ENCODE assay signal across 8 cellular contexts in genomic region chr10:22228943-22229755, GRCh38. TPM values are rescaled to one million over a fixed set of nuclear protein-coding genes. Genes with fewer than 3 reads are reported as not detected.
DNase-seq lines count a peak whose midpoint lies in the region; ATAC-seq, FAIRE-seq and TF ChIP-seq lines count a peak whose summit lies in the region.

No MANE protein-coding gene starts in this region.

- no peak for TF ChIP-seq CTCF in liver (IDR thresholded peaks at IDR 0.05; ENCODE audit: low read depth, low read length, missing input control)

- H3K9ac ChIP-seq in liver (ENCODE audit: low read depth in 1 of 2, low read length in 2 of 2): peak overlapping the region; percentile 93 to 95

- no peaks in the 10 kb centered on the region for H3K36me3 ChIP-seq in liver (ENCODE audit: control insufficient read depth in 4 of 4, insufficient read depth in 3 of 4, low read depth in 1 of 4, low read length in 3 of 4)

- under 1% methylated on average over 65 of the region's 65 CpGs for WGBS in liver

- peak; percentile 91 for DNase-seq in Ammon's horn (ENCODE audit: low spot score)
- peak; percentile 47 for DNase-seq in GM19239 (ENCODE audit: insufficient read length, low spot score)
- peak; percentile 67 to 91 for DNase-seq in NCI-H526 (lab: John Stamatoyannopoulos, UW)
- peak; percentile 86 to 90 for DNase-seq in activated CD4-positive, alpha-beta T cell treated with anti-CD3 and anti-CD28 coated beads, Interleukin-2, amount 50 U/mL, for 24 hours (ENCODE audit: low read depth in 1 of 2, low spot score in 1 of 2)
- peak; percentile 76 to 89 for DNase-seq in dermis microvascular lymphatic vessel endothelial cell (ENCODE audit: low read depth in 2 of 2)
- peak; percentile 87 to 91 for DNase-seq in stimulated activated CD4-positive, alpha-beta T cell treated with anti-CD3 and anti-CD28 coated beads, Interleukin-2, amount 100 ng/mL, for 48 hours

- H3K9me3 ChIP-seq in liver (ENCODE audit: control insufficient read depth in 4 of 4, low read length in 3 of 4): no peaks in the 10 kb centered on the region

- peak overlapping the region; percentile 87 to 91 for H3K27ac ChIP-seq in liver (ENCODE audit: low read depth in 1 of 2, low read length in 2 of 2)

- H3K27me3 ChIP-seq in liver (ENCODE audit: control insufficient read depth in 4 of 4, insufficient read depth in 4 of 4, low read length in 3 of 4): no peaks in the 10 kb centered on the region

- TF ChIP-seq RAD21 in liver (IDR thresholded peaks at IDR 0.05): peak in 1 of 2 donors; percentile 8

- H3K4me1 ChIP-seq in liver (ENCODE audit: control insufficient read depth in 4 of 4, insufficient read depth in 4 of 4, low read length in 3 of 4): peaks cover 0 to 14% (median 4%) of the 10 kb centered on the region in 4 donors

- H3K4me3 ChIP-seq in liver (ENCODE audit: low read depth in 1 of 3, low read length in 3 of 3): peak overlapping the region; percentile 62 to 79 (median 77)

- peak; percentile 74 for ATAC-seq in HG03439 (IDR thresholded peaks at IDR 0.05; ENCODE audit: unreplicated experiment)

- FAIRE-seq in GM19239 (lab: Jason Lieb, UNC): peak; percentile 85

TF ChIP-seq in liver, 16 proteins besides CTCF, POLR2A, EP300 and RAD21:
- TF ChIP-seq REST (IDR thresholded peaks at IDR 0.05) (peak; percentile 49), SP1 (IDR thresholded peaks at IDR 0.05) (no peak), JUND (IDR thresholded peaks at IDR 0.05) (no peak), ATF3 (IDR thresholded peaks at IDR 0.05) (peak; percentile 99), FOXA2 (IDR thresholded peaks at IDR 0.05) (no peak), RXRA (IDR thresholded peaks at IDR 0.05) (no peak), YY1 (IDR thresholded peaks at IDR 0.05) (peak; percentile 67), EGR1 (IDR thresholded peaks at IDR 0.05; ENCODE audit: low read depth in 2 of 2) (peak in 1 of 2 donors; percentile 22), NR2F2 (IDR thresholded peaks at IDR 0.05) (peak; percentile 11)

RNA-seq across cellular contexts. Expression of gene EBLN1, which starts 11.3 kb away (rescaled TPM):
- total RNA-seq in dermis microvascular lymphatic vessel endothelial cell (not detected in 2 replicates), liver (not detected)
- polyA plus RNA-seq in liver: not detected

Comparison
In these comparisons a context has a peak if more than half of its experiments do, and no peak if none do; other contexts are left out.
1. Peak in every context shown above with its lines: DNase-seq, ATAC-seq, H3K4me3 ChIP-seq and H3K27ac ChIP-seq.